9 cellular contexts compared by ENCODE assay signal in genomic region chr9:137611623-137612609, GRCh38. TPM values are rescaled to one million over a fixed set of nuclear protein-coding genes. Genes with fewer than 3 reads are reported as not detected.
DNase-seq lines count a peak whose midpoint lies in the region; ATAC-seq, FAIRE-seq and TF ChIP-seq lines count a peak whose summit lies in the region.
"Had no signal": no experiment of that assay in that cellular context is flagged by ENCODE, and none has a peak within 500 bp of the region (broad histone marks: within the 10 kb centered on the region; RNA-seq: fewer than 3 reads in every experiment).

No MANE protein-coding gene starts in this region.

- H3K9ac ChIP-seq in HCT116 (ENCODE audit: low read length), result peak overlapping the region; percentile 92
- peak overlapping the region; percentile 46 for H3K9ac ChIP-seq in neuronal stem cell (ENCODE audit: low read depth, low read length, poor library complexity)

- BruUV-seq in A673 (replicated peaks; lab: Mats Ljungman, UMichigan) (no TSS peak), HCT116 (replicated peaks; lab: Mats Ljungman, UMichigan) (no TSS peak)

- no peak for TF ChIP-seq RAD21 in HCT116 (IDR thresholded peaks at IDR 0.05; ENCODE audit: low read depth)

- H2BK15ac ChIP-seq in neuronal stem cell (ENCODE audit: low read length), result no peak overlapping the region

- peaks cover 2% of the 10 kb centered on the region for H3K36me3 Mint-ChIP-seq in T-cell

- no CpG with 5 or more reads among the region's 21 CpGs for WGBS in neuronal stem cell (ENCODE audit: extremely low coverage in 2 of 2, insufficient read length in 2 of 2, insufficient replicate concordance in 1 of 2), 2 donors

- H4K20me1 ChIP-seq in HCT116 (ENCODE audit: insufficient read depth), result no peaks in the 10 kb centered on the region

- TF ChIP-seq POLR2A in HCT116 (IDR thresholded peaks at IDR 0.05; ENCODE audit: borderline replicate concordance, extremely low read depth, insufficient read depth, insufficient read length) (peak; percentile 49), GM12892 (IDR thresholded peaks at IDR 0.05; ENCODE audit: low read depth, low read length) (no peak)

- POLR2A ChIA-PET in A673 (lab: Charles Lee; ENCODE audit: low non-redundant PET) (no interaction called here), HCT116 (lab: Charles Lee) (interaction anchor here (1.1 kb wide), 1 partner anchor 325 kb away, joined by 3 read pairs; no protein-coding TSS in a partner anchor), T-cell (lab: Charles Lee) (no interaction called here)

- peak overlapping the region; percentile 23 for H3K18ac ChIP-seq in neuronal stem cell (ENCODE audit: low read length)

- CTCF ChIA-PET in A673 (lab: Charles Lee), result no interaction called here
- CTCF ChIA-PET in HCT116 (lab: Charles Lee), result interaction anchor here (0.9 kb wide), 1 partner anchor 189 kb away, joined by 3 read pairs; the partner anchor contains the start of genes EXD3 and NOXA1
- CTCF ChIA-PET in T-cell (lab: Charles Lee), result no interaction called here

- no peak overlapping the region for H3K4ac ChIP-seq in neuronal stem cell (ENCODE audit: low read length)

- RAD21 ChIA-PET in HCT116 (lab: Charles Lee; ENCODE audit: low non-redundant PET in 1 of 2, low total read pairs in 2 of 2, uncharacterized antibody in 2 of 2, unreplicated experiment in 2 of 2), result no interaction called here

- peak overlapping the region in 1 of 3 donors; percentile 37 for H3K4me3 Mint-ChIP-seq in T-cell

- H3K14ac ChIP-seq in neuronal stem cell (ENCODE audit: low read length), result no peak overlapping the region

- H3K9me3 ChIP-seq in A673 (ENCODE audit: low read depth, low read length, poor library complexity, severe bottlenecking) (no peaks in the 10 kb centered on the region), HCT116 (ENCODE audit: control insufficient read depth in 1 of 2, insufficient read depth in 1 of 2, low read depth in 1 of 2, low read length in 2 of 2) (no peaks in the 10 kb centered on the region), neuronal stem cell (replicated peaks in 1 of 2; ENCODE audit: control insufficient read depth in 2 of 2, insufficient read depth in 1 of 2, low read depth in 1 of 2, low read length in 2 of 2) (no peaks in the 10 kb centered on the region)
- H3K9me3 ChIP-seq: thoracic aorta had no signal

- peaks cover 51% of the 10 kb centered on the region; the same call in 1 of the 2 replicates for H3K79me2 ChIP-seq in HCT116 (ENCODE audit: insufficient read depth, low read length)

- H4K8ac ChIP-seq in neuronal stem cell (ENCODE audit: low read depth, low read length), result no peak overlapping the region

- peak overlapping the region; percentile 12 for H3K27ac ChIP-seq in A673 (ENCODE audit: low read depth, low read length, poor library complexity, severe bottlenecking)
- peak overlapping the region; percentile 99 for H3K27ac ChIP-seq in HCT116 (ENCODE audit: low read depth, low read length)
- H3K27ac ChIP-seq in neuronal stem cell (replicated peaks; ENCODE audit: low read length), result no peak overlapping the region

- intact Hi-C loops in A673 (cut with micrococcal nuclease; ENCODE audit: unreplicated experiment) (no loop called here), HCT116 (cut with micrococcal nuclease) (loop anchor here (5.0 kb wide), 1 partner anchor 35 kb away; the partner anchor contains the start of gene DPH7)

- H3K27me3 Mint-ChIP-seq in T-cell, result no peaks in the 10 kb centered on the region

- no peaks in the 10 kb centered on the region for H3K9me3 Mint-ChIP-seq in T-cell

- no peak overlapping the region for H2BK12ac ChIP-seq in neuronal stem cell (ENCODE audit: low read length)

- H3K27me3 ChIP-seq in A673 (replicated peaks; ENCODE audit: insufficient read depth, low read depth, low read length, poor library complexity) (no peaks in the 10 kb centered on the region), HCT116 (ENCODE audit: insufficient read depth, low read length) (no peaks in the 10 kb centered on the region), neuronal stem cell (ENCODE audit: control insufficient read depth in 3 of 3, insufficient read depth in 3 of 3, low read depth in 1 of 3, low read length in 3 of 3) (no peaks in the 10 kb centered on the region)

- H3K9me2 ChIP-seq in HCT116 (ENCODE audit: insufficient read depth), result no peaks in the 10 kb centered on the region

- no peak for DNase-seq in A673 (ENCODE audit: low spot score)
- DNase-seq in HCT116 (ENCODE audit: low read depth, low spot score), result peak; percentile 90
- peak in 1 of 34 experiments; percentile 22 for DNase-seq in T-cell
- peak; percentile 99 for DNase-seq in epithelial cell of esophagus (ENCODE audit: low read depth)
- no peak for DNase-seq in neuronal stem cell (ENCODE audit: low spot score)
- DNase-seq in GM12892 (ENCODE audit: insufficient read length), result no peak
- DNase-seq in NCI-H187 (lab: John Stamatoyannopoulos, UW), result no peak

- peak overlapping the region; percentile 33 for H2AK5ac ChIP-seq in neuronal stem cell (ENCODE audit: low read depth, low read length)

- H3K4me2 ChIP-seq in HCT116 (ENCODE audit: low read length) (peak overlapping the region; percentile 100), neuronal stem cell (ENCODE audit: insufficient read depth, low read length, poor library complexity, severe bottlenecking) (no peak overlapping the region)

- peaks cover 23 to 43% (median 32%) of the 10 kb centered on the region in 3 donors for H3K4me1 Mint-ChIP-seq in T-cell

- ATAC-seq in HCT116 (peak; percentile 82), T-cell (replicated peaks in 1 of 4) (peak; percentile 33 to 72 (median 56)), GM19397 (IDR thresholded peaks at IDR 0.05; ENCODE audit: unreplicated experiment) (no peak)

- H3K36me3 ChIP-seq in A673 (ENCODE audit: insufficient read depth, low read length, poor library complexity, severe bottlenecking), result peaks cover 31% of the 10 kb centered on the region
- peaks cover 2 to 26% of the 10 kb centered on the region in 2 experiments; a peak in 2 of 4 replicates for H3K36me3 ChIP-seq in HCT116 (ENCODE audit: control insufficient read depth in 1 of 2, insufficient read depth in 2 of 2, low read length in 2 of 2)
- peaks cover 24 to 38% of the 10 kb centered on the region in 2 donors for H3K36me3 ChIP-seq in neuronal stem cell (replicated peaks in 1 of 2; ENCODE audit: control insufficient read depth in 2 of 2, insufficient read depth in 2 of 2, low read length in 2 of 2)

- peak overlapping the region; percentile 80 to 88 for H3K27ac Mint-ChIP-seq in T-cell

- FAIRE-seq in GM12892 (lab: Jason Lieb, UNC), result no peak

- H2BK120ac ChIP-seq in neuronal stem cell (ENCODE audit: low read depth, low read length), result no peak overlapping the region

- no peak overlapping the region for H3K4me3 ChIP-seq in A673 (ENCODE audit: low read depth, low read length, poor library complexity, severe bottlenecking)
- peak overlapping the region; percentile 29 to 62 for H3K4me3 ChIP-seq in HCT116 (replicated peaks in 1 of 2; ENCODE audit: low read depth in 1 of 2, low read length in 2 of 2)
- peak overlapping the region; percentile 51 for H3K4me3 ChIP-seq in epithelial cell of esophagus (ENCODE audit: low read length)
- H3K4me3 ChIP-seq in neuronal stem cell (ENCODE audit: low read length in 2 of 2), result no peak overlapping the region
- H3K4me3 ChIP-seq: thoracic aorta had no signal

- no peak overlapping the region for H2AFZ ChIP-seq in HCT116 (ENCODE audit: low read depth, low read length, poor library complexity, severe bottlenecking)
- H2AFZ ChIP-seq in neuronal stem cell (ENCODE audit: low read length), result no peak overlapping the region

- H2BK5ac ChIP-seq in neuronal stem cell (ENCODE audit: low read length), result no peak overlapping the region

- TF ChIP-seq CTCF in A673 (conservative IDR thresholded peaks at IDR 0.05; ENCODE audit: low read depth, low read length) (no peak), HCT116 (IDR thresholded peaks at IDR 0.05 in 2 of 3, conservative IDR thresholded peaks at IDR 0.05 in 1 of 3; ENCODE audit: borderline replicate concordance in 1 of 3, insufficient read depth in 1 of 3, low read depth in 2 of 3, low read length in 2 of 3) (no peak), epithelial cell of esophagus (IDR thresholded peaks at IDR 0.05; ENCODE audit: insufficient read depth, low read depth, low read length, missing control alignments) (no peak)

- peak overlapping the region; percentile 59 for H4K91ac ChIP-seq in neuronal stem cell (ENCODE audit: low read depth, low read length, poor library complexity)

- peaks cover 10% of the 10 kb centered on the region for H3K79me1 ChIP-seq in neuronal stem cell (ENCODE audit: low read depth, low read length)

- H3K4me1 ChIP-seq in A673 (ENCODE audit: insufficient read depth, low read length, poor library complexity, severe bottlenecking), result peaks cover 11% of the 10 kb centered on the region
- H3K4me1 ChIP-seq in HCT116 (ENCODE audit: control insufficient read depth in 1 of 2, insufficient read depth in 2 of 2, low read length in 2 of 2), result peaks cover 42 to 67% of the 10 kb centered on the region in 2 experiments
- peaks cover 3 to 4% of the 10 kb centered on the region in 2 donors for H3K4me1 ChIP-seq in neuronal stem cell (ENCODE audit: control insufficient read depth in 2 of 2, insufficient read depth in 1 of 2, low read depth in 1 of 2, low read length in 2 of 2)

- H3K23ac ChIP-seq in neuronal stem cell (ENCODE audit: low read depth, low read length, poor library complexity), result peak overlapping the region; percentile 67

TF ChIP-seq in HCT116, 20 proteins besides CTCF, POLR2A, EP300 and RAD21 (continues in another document):
- peak; percentile 88 for TF ChIP-seq YY1 (IDR thresholded peaks at IDR 0.05; ENCODE audit: extremely low read depth, insufficient replicate concordance, low read depth, low read length)

RNA-seq across cellular contexts. Expression of gene ARRDC1, which starts 6.4 kb away (rescaled TPM):
- total RNA-seq in A673 (2021) (13.3 and 18.3 TPM in 2 replicates), HCT116 (2021; ENCODE audit: unreplicated experiment) (82.8 TPM), T-cell (100 to 1,000 TPM in 3 of 5 donors, 10 to 100 TPM in 2; 54.7 to 123 (median 103) TPM)
- polyA plus RNA-seq in HCT116 (2012), result 85.6 and 96.3 TPM in 2 replicates
- 28.6 TPM for polyA plus RNA-seq in neuronal stem cell (2013, experiment 1 of 2)
- polyA plus RNA-seq in neuronal stem cell (2013, experiment 2 of 2), result 28.4 TPM
- polyA plus RNA-seq in GM12892 (2012; ENCODE audit: missing spikeins), result 15.8 TPM

RNA-seq across cellular contexts. Expression of gene EHMT1, which starts 6.9 kb away (rescaled TPM):
- total RNA-seq in A673 (2021) (115 and 124 TPM in 2 replicates), HCT116 (2021; ENCODE audit: unreplicated experiment) (86.1 TPM), T-cell (100 to 1,000 TPM; 113 to 124 (median 121) TPM)
- 33.9 and 35.5 TPM in 2 replicates for polyA plus RNA-seq in HCT116 (2012)
- 50.1 TPM for polyA plus RNA-seq in neuronal stem cell (2013, experiment 1 of 2)
- 50.3 TPM for polyA plus RNA-seq in neuronal stem cell (2013, experiment 2 of 2)
- polyA plus RNA-seq in GM12892 (2012; ENCODE audit: missing spikeins), result 41.5 TPM

RNA-seq across cellular contexts. Expression of gene ZMYND19, which starts 21.6 kb away (rescaled TPM):
- 68.0 and 75.3 TPM in 2 replicates for total RNA-seq in A673 (2021)
- 57.4 TPM for total RNA-seq in HCT116 (2021; ENCODE audit: unreplicated experiment)
- 25.0 and 29.7 TPM in 2 replicates for polyA plus RNA-seq in HCT116 (2012)
- 10 to 100 TPM; 18.7 to 42.0 (median 33.3) TPM for total RNA-seq in T-cell
- 28.9 TPM for polyA plus RNA-seq in neuronal stem cell (2013, experiment 1 of 2)
- polyA plus RNA-seq in neuronal stem cell (2013, experiment 2 of 2), result 28.0 TPM
- 26.2 TPM for polyA plus RNA-seq in GM12892 (2012; ENCODE audit: missing spikeins)

RNA-seq across cellular contexts. Expression of gene DPH7, which starts 33.2 kb away (rescaled TPM):
- total RNA-seq in A673 (2021) (56.5 and 56.9 TPM in 2 replicates), HCT116 (2021; ENCODE audit: unreplicated experiment) (54.4 TPM), T-cell (10 to 100 TPM; 45.0 to 71.0 (median 66.3) TPM)
- 38.5 and 39.6 TPM in 2 replicates for polyA plus RNA-seq in HCT116 (2012)
- polyA plus RNA-seq in neuronal stem cell (2013, experiment 1 of 2), result 29.5 TPM
- 29.6 TPM for polyA plus RNA-seq in neuronal stem cell (2013, experiment 2 of 2)
- polyA plus RNA-seq in GM12892 (2012; ENCODE audit: missing spikeins), result 30.3 TPM

Comparison
In these comparisons a context has a peak if more than half of its experiments do, and no peak if none do; other contexts are left out.
1. DNase-seq: peak in HCT116 (single experiment) and epithelial cell of esophagus (single experiment); none in A673 (single experiment), neuronal stem cell (single experiment), GM12892 (single experiment) and NCI-H187 (0 of 2).
2. H3K4me3 ChIP-seq: peak in HCT116 (2 of 2) and epithelial cell of esophagus (single experiment); none in A673 (single experiment) and neuronal stem cell (0 of 2).